18 cellular contexts compared by ENCODE assay signal in genomic region chr18:49001111-49001510, GRCh38. TPM values are rescaled to one million over a fixed set of nuclear protein-coding genes. Genes with fewer than 3 reads are reported as not detected.
A peak's percentile ranks its signal among the peaks of the same experiment; 100 is the strongest.
DNase-seq lines count a peak whose midpoint lies in the region; TF ChIP-seq lines count a peak whose summit lies in the region.
"Had no signal": no experiment of that assay in that cellular context is flagged by ENCODE, and none has a peak within 500 bp of the region (broad histone marks: within the 10 kb centered on the region; RNA-seq: fewer than 3 reads in every experiment).

No MANE protein-coding gene starts in this region.

- H3K27me3 ChIP-seq in H9 (ENCODE audit: insufficient read depth, low read length) (no peaks in the 10 kb centered on the region), NT2/D1 (ENCODE audit: insufficient read depth, insufficient read length) (no peaks in the 10 kb centered on the region), mesenchymal stem cell (ENCODE audit: control insufficient read depth in 1 of 2, insufficient read depth in 1 of 2, low read length in 2 of 2) (no peaks in the 10 kb centered on the region), trophoblast cell (ENCODE audit: insufficient read depth, low read length) (no peaks in the 10 kb centered on the region)
- H3K27me3 ChIP-seq: BE2C had no signal

- no peak for TF ChIP-seq CTCF in H9 (conservative IDR thresholded peaks at IDR 0.05)

- H3K9me3 ChIP-seq in H9 (ENCODE audit: control insufficient read depth, low read depth, low read length) (no peaks in the 10 kb centered on the region), NT2/D1 (ENCODE audit: insufficient read depth, low read length) (no peaks in the 10 kb centered on the region), mesenchymal stem cell (ENCODE audit: control insufficient read depth, low read length) (no peaks in the 10 kb centered on the region), trophoblast cell (ENCODE audit: insufficient read depth, low read depth, low read length) (no peaks in the 10 kb centered on the region)
- H3K9me3 ChIP-seq: BE2C had no signal

- no peak overlapping the region for H3K4me3 Mint-ChIP-seq in H9
- H3K4me3 Mint-ChIP-seq: CD4-positive, alpha-beta memory T cell; HFFc6; IgD-negative memory B cell had no signal

- peaks cover 2% of the 10 kb centered on the region; the same call in 1 of the 2 replicates for H3K4me1 ChIP-seq in H9 (ENCODE audit: insufficient read depth, low read length)
- H3K4me1 ChIP-seq in NT2/D1 (ENCODE audit: insufficient read depth, insufficient read length), result peaks cover 16% of the 10 kb centered on the region
- H3K4me1 ChIP-seq in mesenchymal stem cell (ENCODE audit: control insufficient read depth, insufficient read depth, low read depth, low read length), result peaks cover 24% of the 10 kb centered on the region
- peaks cover 18% of the 10 kb centered on the region in 2 experiments for H3K4me1 ChIP-seq in trophoblast cell (ENCODE audit: control insufficient read depth in 1 of 2, insufficient read depth in 2 of 2, low read length in 2 of 2)
- H3K4me1 ChIP-seq: BE2C had no signal

- no peak overlapping the region for H2AFZ ChIP-seq in H9 (ENCODE audit: low read length)
- no peak overlapping the region for H2AFZ ChIP-seq in mesenchymal stem cell (ENCODE audit: low read depth, low read length)
- H2AFZ ChIP-seq in trophoblast cell (ENCODE audit: insufficient read depth, low read length, poor library complexity), result no peak overlapping the region
- H2AFZ ChIP-seq: GM23248 had no signal

- intact Hi-C loops in posterior vena cava (cut with DNase I), result no loop called here

- DNase-seq in H9, result no peak
- no peak for DNase-seq in NT2/D1 (ENCODE audit: low read depth, low spot score)
- no peak for DNase-seq in mesenchymal stem cell
- DNase-seq in trophoblast cell, result no peak
- no peak for DNase-seq in activated T-cell treated with anti-CD3 and anti-CD28 coated beads, Interleukin-2, amount 50 U/mL, for 48 hours
- DNase-seq in putamen (ENCODE audit: low spot score), result no peak
- no peak for DNase-seq in HCEC 1CT
- DNase-seq in posterior vena cava (ENCODE audit: low spot score), result no peak
- DNase-seq: BE2C; CD4-positive, alpha-beta memory T cell; DMS79; GM23248; H7; HFFc6 had no signal

- no peak overlapping the region for H4K12ac ChIP-seq in trophoblast cell (ENCODE audit: low read depth, low read length)

- peaks cover 3% of the 10 kb centered on the region for H3K27me3 Mint-ChIP-seq in H9 (ENCODE audit: low read depth)
- H3K27me3 Mint-ChIP-seq: CD4-positive, alpha-beta memory T cell had no signal

- no peak overlapping the region for H3K56ac ChIP-seq in H9 (ENCODE audit: insufficient read length, low read depth, low read length)

- H3K36me3 ChIP-seq in NT2/D1 (ENCODE audit: insufficient read depth, insufficient read length, low read length) (no peaks in the 10 kb centered on the region), mesenchymal stem cell (ENCODE audit: control insufficient read depth in 1 of 2, insufficient read depth in 2 of 2, low read depth in 1 of 2, low read length in 2 of 2) (peaks cover 0 to 5% of the 10 kb centered on the region in 2 experiments), trophoblast cell (ENCODE audit: control insufficient read depth in 1 of 2, insufficient read depth in 2 of 2, low read length in 2 of 2) (no peaks in the 10 kb centered on the region)
- H3K36me3 ChIP-seq: BE2C had no signal

- no peak overlapping the region for H3K4me2 ChIP-seq in H9 (ENCODE audit: insufficient read depth, insufficient read length, low read length)
- no peak overlapping the region for H3K4me2 ChIP-seq in mesenchymal stem cell (ENCODE audit: low read length, poor library complexity, severe bottlenecking)
- no peak overlapping the region for H3K4me2 ChIP-seq in trophoblast cell (ENCODE audit: low read length)

- peaks cover 28% of the 10 kb centered on the region in 2 experiments for H3K4me1 Mint-ChIP-seq in H9
- H3K4me1 Mint-ChIP-seq: IgD-negative memory B cell had no signal

- no peak overlapping the region for H3K23ac ChIP-seq in H9 (ENCODE audit: insufficient read length, low read depth, low read length)
- H3K23ac ChIP-seq in mesenchymal stem cell (ENCODE audit: low read length in 2 of 2), result no peak overlapping the region
- H3K23ac ChIP-seq in trophoblast cell (ENCODE audit: low read length), result no peak overlapping the region

- no peaks in the 10 kb centered on the region; a peak in 1 of 7 replicates for H3K36me3 Mint-ChIP-seq in H9 (ENCODE audit: insufficient read depth in 1 of 3, low read depth in 3 of 3)
- H3K36me3 Mint-ChIP-seq: CD4-positive, alpha-beta memory T cell; IgD-negative memory B cell had no signal

- no peak overlapping the region for H2BK120ac ChIP-seq in H9 (ENCODE audit: low read depth, low read length, poor library complexity, severe bottlenecking)
- no peak overlapping the region for H2BK120ac ChIP-seq in mesenchymal stem cell (ENCODE audit: low read depth, low read length)
- no peak overlapping the region for H2BK120ac ChIP-seq in trophoblast cell (ENCODE audit: insufficient read depth, low read length, poor library complexity)

- WGBS in H9 (ENCODE audit: extremely low coverage, insufficient read length, low lambda C conversion rate), result no CpG with 5 or more reads among the region's 9 CpGs
- 97% methylated on average over 9 of the region's 9 CpGs for WGBS in mesenchymal stem cell
- WGBS in trophoblast cell (ENCODE audit: extremely low coverage, insufficient coverage, insufficient read length), result no CpG with 5 or more reads among the region's 9 CpGs

- no peaks in the 10 kb centered on the region for H4K20me1 ChIP-seq in H9 (ENCODE audit: control insufficient read depth, insufficient read depth, insufficient read length)

- H4K8ac ChIP-seq in H9 (replicated peaks; ENCODE audit: insufficient read length, low read depth, low read length), result no peak overlapping the region
- no peak overlapping the region for H4K8ac ChIP-seq in mesenchymal stem cell (ENCODE audit: low read length)
- H4K8ac ChIP-seq in trophoblast cell (ENCODE audit: low read depth, low read length), result no peak overlapping the region

- H3K14ac ChIP-seq in H9 (ENCODE audit: insufficient read depth, low read length), result no peak overlapping the region
- peak overlapping the region in 1 of 2 experiments; percentile 26 for H3K14ac ChIP-seq in mesenchymal stem cell (ENCODE audit: low read length in 2 of 2)
- H3K14ac ChIP-seq in trophoblast cell (ENCODE audit: low read length), result no peak overlapping the region

- H3K79me2 ChIP-seq in H9 (ENCODE audit: insufficient read depth, low read length), result no peaks in the 10 kb centered on the region
- no peaks in the 10 kb centered on the region for H3K79me2 ChIP-seq in trophoblast cell (ENCODE audit: control insufficient read depth, insufficient read depth, low read length, poor library complexity)

- no peak overlapping the region for H4K5ac ChIP-seq in H9 (ENCODE audit: insufficient read length, low read depth, low read length)

- no peak overlapping the region for H3K4me3 ChIP-seq in NT2/D1 (ENCODE audit: insufficient read length, low read depth)
- H3K4me3 ChIP-seq in mesenchymal stem cell (ENCODE audit: insufficient read depth in 1 of 2, low read depth in 1 of 2, low read length in 2 of 2), result no peak overlapping the region
- no peak overlapping the region for H3K4me3 ChIP-seq in trophoblast cell (ENCODE audit: low read depth, low read length)
- H3K4me3 ChIP-seq: GM12878, GM23248 had no signal

- H3K9ac ChIP-seq in H9 (ENCODE audit: extremely low read depth, insufficient read length, low read length), result no peak overlapping the region
- peak overlapping the region; percentile 17 for H3K9ac ChIP-seq in NT2/D1 (ENCODE audit: insufficient read length, low read depth)
- no peak overlapping the region for H3K9ac ChIP-seq in mesenchymal stem cell (ENCODE audit: low read length)
- no peak overlapping the region for H3K9ac ChIP-seq in trophoblast cell (ENCODE audit: low read length)
- H3K9ac ChIP-seq: GM23248 had no signal

- H2BK12ac ChIP-seq in H9 (ENCODE audit: insufficient read length, low read depth, low read length), result no peak overlapping the region
- H2BK12ac ChIP-seq in mesenchymal stem cell (ENCODE audit: low read length in 2 of 2), result peak overlapping the region; percentile 13 to 41
- no peak overlapping the region for H2BK12ac ChIP-seq in trophoblast cell (ENCODE audit: low read length)

- no peaks in the 10 kb centered on the region for H3K23me2 ChIP-seq in H9 (ENCODE audit: insufficient read length, low read depth, low read length, poor library complexity, severe bottlenecking)

- no peak overlapping the region for H2BK5ac ChIP-seq in H9 (ENCODE audit: insufficient read length, low read length)
- H2BK5ac ChIP-seq in mesenchymal stem cell (ENCODE audit: low read depth, low read length, poor library complexity, severe bottlenecking), result no peak overlapping the region
- H2BK5ac ChIP-seq in trophoblast cell (ENCODE audit: low read depth, low read length, poor library complexity), result no peak overlapping the region

- H3K27ac ChIP-seq in H9 (ENCODE audit: insufficient read length, low read depth, low read length), result no peak overlapping the region
- H3K27ac ChIP-seq in mesenchymal stem cell (ENCODE audit: low read length, poor library complexity, severe bottlenecking), result no peak overlapping the region
- no peak overlapping the region for H3K27ac ChIP-seq in trophoblast cell (ENCODE audit: low read depth, low read length)
- H3K27ac ChIP-seq: C4-2B, GM23248, HL-60 had no signal

- H2BK15ac ChIP-seq in H9 (ENCODE audit: low read depth, low read length) (no peak overlapping the region), mesenchymal stem cell (ENCODE audit: low read depth, poor library complexity, severe bottlenecking) (no peak overlapping the region)

- no peak overlapping the region for H3T11ph ChIP-seq in H9 (ENCODE audit: low read length)

- H3K18ac ChIP-seq in H9 (ENCODE audit: insufficient read length, low read depth, low read length) (peak overlapping the region; percentile 29), mesenchymal stem cell (ENCODE audit: low read depth in 1 of 2, low read length in 2 of 2) (peak overlapping the region in 1 of 2 experiments; percentile 42), trophoblast cell (ENCODE audit: low read length) (no peak overlapping the region)

- H3K27ac Mint-ChIP-seq in H9, result peak overlapping the region in 1 of 3 experiments; percentile 78; a peak in 1 of 7 replicates
- H3K27ac Mint-ChIP-seq: HFFc6, IgD-negative memory B cell had no signal

- no peak overlapping the region for H3K4ac ChIP-seq in H9 (ENCODE audit: low read depth, low read length)
- H3K4ac ChIP-seq in mesenchymal stem cell (ENCODE audit: low read depth in 1 of 2, low read length in 2 of 2), result no peak overlapping the region
- no peak overlapping the region for H3K4ac ChIP-seq in trophoblast cell (ENCODE audit: low read depth, low read length)

- no peaks in the 10 kb centered on the region; a peak in 2 of 5 replicates for H3K9me3 Mint-ChIP-seq in H9
- H3K9me3 Mint-ChIP-seq: CD4-positive, alpha-beta memory T cell; HFFc6; IgD-negative memory B cell had no signal

- no peaks in the 10 kb centered on the region for H3K79me1 ChIP-seq in H9 (ENCODE audit: insufficient read depth, low read depth, low read length, poor library complexity, severe bottlenecking)
- H3K79me1 ChIP-seq in mesenchymal stem cell (replicated peaks; ENCODE audit: low read length, poor library complexity, severe bottlenecking), result no peaks in the 10 kb centered on the region
- H3K79me1 ChIP-seq in trophoblast cell (ENCODE audit: low read length), result peaks cover 20% of the 10 kb centered on the region

- no peak overlapping the region for H2BK20ac ChIP-seq in H9 (ENCODE audit: low read depth, low read length, poor library complexity, severe bottlenecking)

- H2AK5ac ChIP-seq in H9 (ENCODE audit: insufficient read length, low read length) (no peak overlapping the region), mesenchymal stem cell (ENCODE audit: low read length, severe bottlenecking) (peak overlapping the region; percentile 90), trophoblast cell (ENCODE audit: low read length) (peak overlapping the region; percentile 4)

- no peak overlapping the region for H4K91ac ChIP-seq in H9 (ENCODE audit: insufficient read length, low read depth, low read length)
- H4K91ac ChIP-seq in mesenchymal stem cell (ENCODE audit: low read length), result no peak overlapping the region
- H4K91ac ChIP-seq in trophoblast cell (ENCODE audit: low read depth, low read length), result peak overlapping the region; percentile 1

RNA-seq across cellular contexts. Expression of gene SMAD7, which starts 50.3 kb away (rescaled TPM):
- total RNA-seq in H9 (2021) (27.7 and 29.4 TPM in 2 replicates), posterior vena cava (10 to 100 TPM; 34.7 to 36.8 TPM)
- 9.6 TPM for polyA plus RNA-seq in mesenchymal stem cell (2013, experiment 1 of 2)
- polyA plus RNA-seq in mesenchymal stem cell (2013, experiment 2 of 2), result 9.9 TPM
- 108 and 116 TPM in 2 replicates for polyA plus RNA-seq in trophoblast cell (2013)

Comparison
In these comparisons a context has a peak if more than half of its experiments do, and no peak if none do; other contexts are left out.
1. H2BK12ac ChIP-seq: peak in mesenchymal stem cell (2 of 2); none in H9 (single experiment) and trophoblast cell (single experiment).